ENCODE assay signal across 1 cellular context in genomic region chr9:77848897-77849296, GRCh38.
TF ChIP-seq lines count a peak whose summit lies in the region.

No MANE protein-coding gene starts in this region.

TF ChIP-seq in SK-N-SH, 30 proteins besides CTCF, POLR2A, EP300 and RAD21 (continued from another document):
- TF ChIP-seq TEAD4 (IDR thresholded peaks at IDR 0.05; ENCODE audit: borderline replicate concordance, insufficient read depth), result no peak
- TF ChIP-seq EZH2phosphoT487 (IDR thresholded peaks at IDR 0.05; ENCODE audit: borderline replicate concordance, low read depth), result no peak
